ENCODE assay signal across 12 cellular contexts in genomic region chr2:117856415-117857210, GRCh38. TPM values are rescaled to one million over a fixed set of nuclear protein-coding genes. Genes with fewer than 3 reads are reported as not detected.
DNase-seq lines count a peak whose midpoint lies in the region; ATAC-seq and TF ChIP-seq lines count a peak whose summit lies in the region.
"Had no signal": no experiment of that assay in that cellular context is flagged by ENCODE, and none has a peak within 500 bp of the region (broad histone marks: within the 10 kb centered on the region; RNA-seq: fewer than 3 reads in every experiment).

No MANE protein-coding gene starts in this region.

- no peaks in the 10 kb centered on the region for H3K36me3 ChIP-seq in heart left ventricle

- ATAC-seq in SK-N-SH treated with all-trans-retinoic acid at 6 μM for 48 hours (peak; percentile 93), heart left ventricle (no peak), HG02571 (IDR thresholded peaks at IDR 0.05; ENCODE audit: unreplicated experiment) (no peak)

- H3K4me3 ChIP-seq in fibroblast of the aortic adventitia (ENCODE audit: low read depth, low read length) (no peak overlapping the region), heart left ventricle (no peak overlapping the region)
- H3K4me3 ChIP-seq: lung had no signal

- no peak overlapping the region for H3K27ac ChIP-seq in heart left ventricle

- peaks cover 0 to 74% (median 23%) of the 10 kb centered on the region in 9 donors for H3K27me3 ChIP-seq in heart left ventricle

- no peak for TF ChIP-seq CTCF in fibroblast of the aortic adventitia (IDR thresholded peaks at IDR 0.05; ENCODE audit: insufficient read depth, low read length)
- TF ChIP-seq CTCF in heart left ventricle (IDR thresholded peaks at IDR 0.05): no peak

- intact Hi-C loops in heart left ventricle (cut with DNase I): no loop called here

- peak; percentile 98 for DNase-seq in HCEC 1CT
- DNase-seq in fibroblast of the aortic adventitia (ENCODE audit: low read depth): peak; percentile 95
- peak; percentile 64 for DNase-seq in stromal cell of bone marrow (ENCODE audit: low read depth)
- DNase-seq in heart left ventricle: no peak
- DNase-seq in activated effector memory CD4-positive, alpha-beta T cell treated with anti-CD3 and anti-CD28 coated beads, Interleukin-2, amount 50 U/mL, for 16 hours: no peak
- DNase-seq in NCI-H524 (lab: John Stamatoyannopoulos, UW): no peak
- DNase-seq: activated naive CD4-positive, alpha-beta T cell treated with Interleukin-2 at 50 U/mL for 16 hours; NCI-H187; OCI-M1 had no signal

- H3K4me1 ChIP-seq in heart left ventricle: no peaks in the 10 kb centered on the region

- no peaks in the 10 kb centered on the region for H3K9me3 ChIP-seq in heart left ventricle

- TF ChIP-seq POLR2A in heart left ventricle (IDR thresholded peaks at IDR 0.05): no peak

- WGBS in heart left ventricle, 4 donors: 36 to 55% (median 40%) methylated on average over 4 of the region's 4 CpGs

TF ChIP-seq in SK-N-SH treated with all-trans-retinoic acid at 6 μM for 48 hours, 23 proteins besides CTCF, POLR2A, EP300 and RAD21:
- TF ChIP-seq OSR1 (CRISPR knock-in tag; IDR thresholded peaks at IDR 0.05) (no peak), RARB (CRISPR knock-in tag; IDR thresholded peaks at IDR 0.05) (no peak), ESRRG (CRISPR knock-in tag; IDR thresholded peaks at IDR 0.05) (no peak), ARNTL (CRISPR knock-in tag; IDR thresholded peaks at IDR 0.05; ENCODE audit: borderline replicate concordance, low read depth) (no peak), ZC3H10 (CRISPR knock-in tag; IDR thresholded peaks at IDR 0.05) (no peak), ZFP3 (CRISPR knock-in tag; IDR thresholded peaks at IDR 0.05) (no peak), ZNF565 (CRISPR knock-in tag; conservative IDR thresholded peaks at IDR 0.05; ENCODE audit: low read depth) (no peak), ISL1 (CRISPR knock-in tag; IDR thresholded peaks at IDR 0.05) (peak; percentile 62), ZNF70 (CRISPR knock-in tag; IDR thresholded peaks at IDR 0.05) (no peak), POU6F1 (CRISPR knock-in tag; IDR thresholded peaks at IDR 0.05; ENCODE audit: borderline replicate concordance, low read depth) (no peak), ZNF8 (CRISPR knock-in tag; IDR thresholded peaks at IDR 0.05) (no peak), SNAI2 (CRISPR knock-in tag; IDR thresholded peaks at IDR 0.05) (no peak), CSDC2 (CRISPR knock-in tag; IDR thresholded peaks at IDR 0.05) (no peak)
- TF ChIP-seq, protein P1, sequence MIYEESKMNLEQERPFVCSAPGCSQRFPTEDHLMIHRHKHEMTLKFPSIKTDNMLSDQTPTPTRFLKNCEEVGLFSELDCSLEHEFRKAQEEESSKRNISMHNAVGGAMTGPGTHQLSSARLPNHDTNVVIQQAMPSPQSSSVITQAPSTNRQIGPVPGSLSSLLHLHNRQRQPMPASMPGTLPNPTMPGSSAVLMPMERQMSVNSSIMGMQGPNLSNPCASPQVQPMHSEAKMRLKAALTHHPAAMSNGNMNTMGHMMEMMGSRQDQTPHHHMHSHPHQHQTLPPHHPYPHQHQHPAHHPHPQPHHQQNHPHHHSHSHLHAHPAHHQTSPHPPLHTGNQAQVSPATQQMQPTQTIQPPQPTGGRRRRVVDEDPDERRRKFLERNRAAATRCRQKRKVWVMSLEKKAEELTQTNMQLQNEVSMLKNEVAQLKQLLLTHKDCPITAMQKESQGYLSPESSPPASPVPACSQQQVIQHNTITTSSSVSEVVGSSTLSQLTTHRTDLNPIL (CRISPR knock-in tag; IDR thresholded peaks at IDR 0.05; ENCODE audit: low read depth): no peak
- TF ChIP-seq, protein P2, sequence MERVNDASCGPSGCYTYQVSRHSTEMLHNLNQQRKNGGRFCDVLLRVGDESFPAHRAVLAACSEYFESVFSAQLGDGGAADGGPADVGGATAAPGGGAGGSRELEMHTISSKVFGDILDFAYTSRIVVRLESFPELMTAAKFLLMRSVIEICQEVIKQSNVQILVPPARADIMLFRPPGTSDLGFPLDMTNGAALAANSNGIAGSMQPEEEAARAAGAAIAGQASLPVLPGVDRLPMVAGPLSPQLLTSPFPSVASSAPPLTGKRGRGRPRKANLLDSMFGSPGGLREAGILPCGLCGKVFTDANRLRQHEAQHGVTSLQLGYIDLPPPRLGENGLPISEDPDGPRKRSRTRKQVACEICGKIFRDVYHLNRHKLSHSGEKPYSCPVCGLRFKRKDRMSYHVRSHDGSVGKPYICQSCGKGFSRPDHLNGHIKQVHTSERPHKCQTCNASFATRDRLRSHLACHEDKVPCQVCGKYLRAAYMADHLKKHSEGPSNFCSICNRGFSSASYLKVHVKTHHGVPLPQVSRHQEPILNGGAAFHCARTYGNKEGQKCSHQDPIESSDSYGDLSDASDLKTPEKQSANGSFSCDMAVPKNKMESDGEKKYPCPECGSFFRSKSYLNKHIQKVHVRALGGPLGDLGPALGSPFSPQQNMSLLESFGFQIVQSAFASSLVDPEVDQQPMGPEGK (CRISPR knock-in tag; IDR thresholded peaks at IDR 0.05; ENCODE audit: borderline replicate concordance): peak; percentile 39; the same call in 1 of the 2 replicates
TF ChIP-seq in SK-N-SH treated with all-trans-retinoic acid at 6 μM for 48 hours: peak in this region for 2.

RNA-seq across cellular contexts. Expression of gene DDX18, which starts 42.1 kb away (rescaled TPM):
- total RNA-seq in fibroblast of the aortic adventitia (ENCODE audit: low replicate concordance) (30.9 and 48.3 TPM in 2 replicates), heart left ventricle (10 to 100 TPM; 16.0 to 40.6 (median 28.2) TPM)
- 10 to 100 TPM; 12.2 to 31.1 TPM for polyA plus RNA-seq in heart left ventricle

Comparison
In these comparisons a context has a peak if more than half of its experiments do, and no peak if none do; other contexts are left out.
1. DNase-seq: peak in HCEC 1CT (single experiment), fibroblast of the aortic adventitia (single experiment) and stromal cell of bone marrow (single experiment); none in heart left ventricle (0 of 5), activated effector memory CD4-positive, alpha-beta T cell treated with anti-CD3 and anti-CD28 coated beads, Interleukin-2, amount 50 U/mL, for 16 hours (single experiment) and NCI-H524 (0 of 2).